ENCODE assay signal across 6 cellular contexts in the genomic region with DNA sequence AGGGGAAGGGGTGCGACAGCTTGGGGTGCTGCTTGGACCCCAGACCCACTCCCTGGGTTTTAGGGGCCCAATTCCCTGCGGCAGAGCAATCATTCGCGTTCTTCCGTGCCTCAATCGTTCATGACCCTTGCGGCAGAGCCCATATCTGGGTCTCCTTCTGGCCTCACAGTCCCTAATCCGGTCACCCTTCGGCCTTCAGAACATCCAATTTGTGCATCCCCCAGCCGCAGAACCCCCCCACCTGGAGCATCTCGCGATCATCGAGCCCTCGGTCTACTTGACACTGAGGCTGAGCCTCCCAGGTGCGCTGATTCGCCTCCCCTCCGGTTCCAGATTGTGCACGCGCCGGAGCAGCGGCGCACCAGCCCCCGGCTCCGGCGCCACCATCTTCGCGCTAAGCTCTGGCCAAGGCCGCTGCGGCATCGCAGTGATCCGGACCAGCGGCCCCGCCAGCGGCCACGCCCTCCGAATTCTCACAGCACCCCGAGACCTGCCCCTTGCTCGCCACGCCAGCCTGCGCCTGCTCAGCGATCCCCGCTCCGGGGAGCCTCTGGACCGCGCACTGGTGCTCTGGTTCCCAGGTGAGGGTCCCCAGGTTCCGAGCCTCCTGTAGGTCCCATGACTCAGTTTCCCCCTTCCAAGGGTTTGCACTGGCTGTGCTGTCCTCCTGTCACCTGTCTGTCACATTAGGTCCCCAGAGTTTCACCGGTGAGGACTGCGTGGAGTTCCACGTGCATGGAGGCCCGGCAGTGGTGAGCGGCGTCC. TPM values are rescaled to one million over a fixed set of nuclear protein-coding genes. Genes with fewer than 3 reads are reported as not detected.
DNase-seq lines count a peak whose midpoint lies in the region; ATAC-seq and TF ChIP-seq lines count a peak whose summit lies in the region.

No MANE protein-coding gene starts in this region.

- H3K36me3 ChIP-seq in right lobe of liver, result no peaks in the 10 kb centered on the region

- DNase-seq in NOMO-1 (lab: John Stamatoyannopoulos, UW; ENCODE audit: unreplicated experiment in 2 of 2) (peak; percentile 5 to 25), NOMO-1 treated with dmso at 0.1 percent for 144 hours (lab: John Stamatoyannopoulos, UW; ENCODE audit: unreplicated experiment) (no peak), right lobe of liver (no peak)
- no peak for DNase-seq in activated T-cell treated with anti-CD3 and anti-CD28 coated beads, Interleukin-2, amount 50 U/mL, for 4 hours

- TF ChIP-seq CTCF in right lobe of liver (IDR thresholded peaks at IDR 0.05), result no peak

- peak overlapping the region in 2 of 3 donors; percentile 31 to 78 for H3K27ac ChIP-seq in right lobe of liver

- no peaks in the 10 kb centered on the region for H3K27me3 Mint-ChIP-seq in activated T-cell treated with anti-CD3 and anti-CD28 coated beads, Interleukin-2, amount 50 U/mL, for 4 hours (ENCODE audit: low read depth)

- intact Hi-C loops in right lobe of liver (cut with DNase I), result no loop called here

- TF ChIP-seq POLR2A in right lobe of liver (IDR thresholded peaks at IDR 0.05), result no peak

- H3K4me1 ChIP-seq in right lobe of liver, result peaks cover 0 to 24% (median 5%) of the 10 kb centered on the region in 4 donors

- H3K36me3 Mint-ChIP-seq in activated T-cell treated with anti-CD3 and anti-CD28 coated beads, Interleukin-2, amount 50 U/mL, for 4 hours (ENCODE audit: insufficient read depth), result no peaks in the 10 kb centered on the region

- H3K9me3 Mint-ChIP-seq in activated T-cell treated with anti-CD3 and anti-CD28 coated beads, Interleukin-2, amount 50 U/mL, for 4 hours, result no peaks in the 10 kb centered on the region

- H3K4me3 ChIP-seq in right lobe of liver, result peak overlapping the region; percentile 63 to 73 (median 67)

- peaks cover 32% of the 10 kb centered on the region for H3K4me1 Mint-ChIP-seq in activated T-cell treated with anti-CD3 and anti-CD28 coated beads, Interleukin-2, amount 50 U/mL, for 4 hours (ENCODE audit: low read depth)

- peak; percentile 2 to 6 for ATAC-seq in activated T-cell treated with anti-CD3 and anti-CD28 coated beads, Interleukin-2, amount 50 U/mL, for 4 hours
- ATAC-seq in right lobe of liver, result no peak
- no peak for ATAC-seq in GM21786 (IDR thresholded peaks at IDR 0.05; ENCODE audit: unreplicated experiment)
- no peak for ATAC-seq in HG03039 (IDR thresholded peaks at IDR 0.05; ENCODE audit: unreplicated experiment)

- H3K4me3 Mint-ChIP-seq in activated T-cell treated with anti-CD3 and anti-CD28 coated beads, Interleukin-2, amount 50 U/mL, for 4 hours, result peak overlapping the region; percentile 85

- no peaks in the 10 kb centered on the region for H3K27me3 ChIP-seq in right lobe of liver

- no CpG with 5 or more reads among the region's 52 CpGs for WGBS in right lobe of liver (ENCODE audit: insufficient coverage, low coverage, low lambda C conversion rate, missing lambda C conversion rate)

- no peaks in the 10 kb centered on the region for H3K9me3 ChIP-seq in right lobe of liver

RNA-seq across cellular contexts. Expression of a gene that starts 0.5 kb away (rescaled TPM):
- 100 to 1,000 TPM in 2 of 3 donors, 10 to 100 TPM in 1; 96.4 to 122 (median 106) TPM for total RNA-seq in activated T-cell treated with anti-CD3 and anti-CD28 coated beads, Interleukin-2, amount 50 U/mL, for 4 hours
- total RNA-seq in right lobe of liver, result 10 to 100 TPM; 10.3 to 23.6 (median 13.6) TPM

RNA-seq across cellular contexts. Expression of a gene that starts 3.2 kb away (rescaled TPM):
- 1 to 10 TPM; 2.8 to 3.0 (median 2.9) TPM for total RNA-seq in activated T-cell treated with anti-CD3 and anti-CD28 coated beads, Interleukin-2, amount 50 U/mL, for 4 hours
- 1 to 10 TPM; 5.0 to 8.8 (median 6.6) TPM for total RNA-seq in right lobe of liver

RNA-seq across cellular contexts. Expression of a gene that starts 28.5 kb away (rescaled TPM):
- 10 to 100 TPM; 53.1 to 58.1 (median 53.4) TPM for total RNA-seq in activated T-cell treated with anti-CD3 and anti-CD28 coated beads, Interleukin-2, amount 50 U/mL, for 4 hours
- total RNA-seq in right lobe of liver, result 10 to 100 TPM; 10.4 to 23.4 (median 14.1) TPM

RNA-seq across cellular contexts. Expression of a gene that starts 32.2 kb away (rescaled TPM):
- 100 to 1,000 TPM; 111 to 137 (median 126) TPM for total RNA-seq in activated T-cell treated with anti-CD3 and anti-CD28 coated beads, Interleukin-2, amount 50 U/mL, for 4 hours
- 100 to 1,000 TPM in 4 of 6 experiments, 10 to 100 TPM in 2; 63.5 to 363 (median 122) TPM for total RNA-seq in right lobe of liver

RNA-seq across cellular contexts. Expression of a gene that starts 34.6 kb away (rescaled TPM):
- 1 to 10 TPM; 3.6 to 4.5 (median 3.7) TPM for total RNA-seq in activated T-cell treated with anti-CD3 and anti-CD28 coated beads, Interleukin-2, amount 50 U/mL, for 4 hours
- 10 to 100 TPM in 5 of 6 experiments, 1 to 10 TPM in 1; 8.3 to 27.3 (median 15.8) TPM for total RNA-seq in right lobe of liver

Comparison
In these comparisons a context has a peak if more than half of its experiments do, and no peak if none do; other contexts are left out.
1. DNase-seq: peak in NOMO-1 (2 of 2); none in NOMO-1 treated with dmso at 0.1 percent for 144 hours (single experiment), activated T-cell treated with anti-CD3 and anti-CD28 coated beads, Interleukin-2, amount 50 U/mL, for 4 hours (single experiment) and right lobe of liver (0 of 3).
2. ATAC-seq: peak in activated T-cell treated with anti-CD3 and anti-CD28 coated beads, Interleukin-2, amount 50 U/mL, for 4 hours (2 of 2); none in right lobe of liver (0 of 4), GM21786 (single experiment) and HG03039 (single experiment).